ENCODE assay signal across 8 cellular contexts in the genomic region with DNA sequence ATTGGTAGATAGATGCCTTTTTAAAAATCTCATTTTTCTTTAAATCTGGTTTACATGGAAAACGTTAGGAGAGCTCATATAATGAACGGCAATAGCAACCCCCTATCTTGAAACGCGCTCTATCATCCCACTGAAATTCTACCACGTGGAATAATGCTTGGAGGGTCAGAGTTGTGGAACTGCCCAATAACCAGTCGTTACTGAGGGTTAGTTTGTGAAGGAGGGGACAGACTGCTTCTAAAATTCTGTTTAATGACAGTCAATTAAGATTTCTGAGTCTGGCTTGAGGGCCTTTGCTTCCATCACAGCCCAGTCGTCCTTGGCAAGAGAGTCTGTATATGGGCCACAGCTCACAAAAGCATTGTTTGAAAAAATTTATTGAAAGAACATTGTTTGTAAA. TPM values are rescaled to one million over a fixed set of nuclear protein-coding genes. Genes with fewer than 3 reads are reported as not detected.
DNase-seq lines count a peak whose midpoint lies in the region; ATAC-seq, FAIRE-seq and TF ChIP-seq lines count a peak whose summit lies in the region.
"Had no signal": no experiment of that assay in that cellular context is flagged by ENCODE, and none has a peak within 500 bp of the region (broad histone marks: within the 10 kb centered on the region; RNA-seq: fewer than 3 reads in every experiment).

No MANE protein-coding gene starts in this region.

- peaks cover 0 to 3% of the 10 kb centered on the region in 2 donors for H3K36me3 ChIP-seq in small intestine (ENCODE audit: control insufficient read depth in 2 of 2, insufficient read depth in 2 of 2, low read length in 2 of 2)

- peaks cover 7 to 18% of the 10 kb centered on the region in 2 donors for H3K4me1 ChIP-seq in small intestine (ENCODE audit: control insufficient read depth in 2 of 2, insufficient read depth in 1 of 2, low read depth in 1 of 2, low read length in 1 of 2)

- in situ Hi-C loops in GM13976 (cut with MboI; ENCODE audit: low sequenced_read_pairs, unreplicated experiment): no loop called here

- H3K4me3 Mint-ChIP-seq in T-helper 17 cell: peak overlapping the region; percentile 86

- WGBS in small intestine, 3 donors: 8 to 17% (median 13%) methylated on average over 7 of the region's 7 CpGs

- no peak for FAIRE-seq in small intestine (lab: Jason Lieb, UNC)

- H3K4me1 Mint-ChIP-seq in T-helper 17 cell: peaks cover 27% of the 10 kb centered on the region

- H3K27ac ChIP-seq in small intestine (ENCODE audit: low read depth in 1 of 2, low read length in 1 of 2): peak overlapping the region; percentile 61 to 86

- ATAC-seq in T-helper 17 cell: no peak
- no peak for ATAC-seq in GM21381 (IDR thresholded peaks at IDR 0.05; ENCODE audit: unreplicated experiment)

- H3K4me3 ChIP-seq in iPS-11a (ENCODE audit: low read depth, low read length) (peak overlapping the region; percentile 45), small intestine (ENCODE audit: low read depth in 1 of 2, low read length in 2 of 2) (peak overlapping the region; percentile 69 to 73)

- no peaks in the 10 kb centered on the region for H3K27me3 ChIP-seq in small intestine (ENCODE audit: control insufficient read depth in 2 of 2, insufficient read depth in 2 of 2, low read length in 2 of 2)

- H3K36me3 Mint-ChIP-seq in T-helper 17 cell (ENCODE audit: low read depth): peaks cover 2% of the 10 kb centered on the region

- no peak for TF ChIP-seq CTCF in GM13976 (IDR thresholded peaks at IDR 0.05; ENCODE audit: borderline replicate concordance, control extremely low read depth, extremely low read depth, insufficient read depth, missing control alignments)

- H3K27ac Mint-ChIP-seq in T-helper 17 cell: no peak overlapping the region

- peak; percentile 16 for DNase-seq in GM13976 (ENCODE audit: low spot score)
- DNase-seq in T-helper 17 cell: no peak
- DNase-seq in small intestine: no peak
- DNase-seq in dermis blood vessel endothelial cell: no peak
- DNase-seq in AML-193 (lab: John Stamatoyannopoulos, UW): no peak

- peaks cover 63% of the 10 kb centered on the region for H3K27me3 Mint-ChIP-seq in T-helper 17 cell

- H3K9me3 ChIP-seq in T-helper 17 cell (ENCODE audit: control insufficient read depth, low read length, poor library complexity, severe bottlenecking) (no peaks in the 10 kb centered on the region), small intestine (ENCODE audit: control insufficient read depth, low read depth) (no peaks in the 10 kb centered on the region)

RNA-seq across cellular contexts. Expression of gene IRF8, which starts 0.5 kb away (rescaled TPM):
- total RNA-seq in T-helper 17 cell (10 to 100 TPM in 1 of 2 donors, 1 to 10 TPM in 1; 5.4 to 22.8 TPM), dermis blood vessel endothelial cell (2.4 and 25.9 TPM in 2 replicates)
- polyA plus RNA-seq in small intestine: 10 to 100 TPM; 28.0 to 52.1 (median 40.1) TPM
- total RNA-seq: NCI-H460 had no signal
